Comparison of ENCODE assay signal across 15 cellular contexts in genomic region chr10:35392482-35393230, GRCh38.
"Had no signal": no experiment of that assay in that cellular context is flagged by ENCODE, and none has a peak within 500 bp of the region (broad histone marks: within the 10 kb centered on the region; RNA-seq: fewer than 3 reads in every experiment).

No MANE protein-coding gene starts in this region.

- H3K36me3 ChIP-seq: pancreas had no signal

- DNase-seq: activated CD4-positive, alpha-beta T cell treated with anti-CD3 and anti-CD28 coated beads, Interleukin-2, amount 10 ng/mL, durations not matched to agents 7 days and 5 days; activated CD4-positive, CD25-positive, alpha-beta regulatory T cell; activated effector memory CD4-positive, alpha-beta T cell treated with Interleukin-2 at 50 U/mL for 16 hours; anterior cingulate cortex; effector CD4-positive, alpha-beta T cell; mucosa of descending colon; pancreas; stimulated activated CD4-positive, alpha-beta T cell treated with anti-CD3 and anti-CD28 coated beads, Interleukin-12 subunit alpha, Interleukin-12 subunit beta, amount 100 ng/mL, for 4 hours; stimulated activated naive CD4-positive, alpha-beta T cell; T-cell had no signal

- H3K36me3 Mint-ChIP-seq: type B pancreatic cell had no signal

- H3K27ac Mint-ChIP-seq: activated CD4-positive, alpha-beta T cell treated with anti-CD3 and anti-CD28 coated beads, Interleukin-2, amount 10 ng/mL, durations not matched to agents 7 days and 5 days; activated naive CD8-positive, alpha-beta T cell; T-cell; type B pancreatic cell had no signal

- ATAC-seq: mucosa of descending colon, pancreas, T-cell had no signal

- H3K27me3 Mint-ChIP-seq: activated CD4-positive, alpha-beta T cell treated with anti-CD3 and anti-CD28 coated beads, Interleukin-2, amount 10 ng/mL, durations not matched to agents 7 days and 5 days; activated naive CD8-positive, alpha-beta T cell; T-cell; type B pancreatic cell had no signal

- H3K27ac ChIP-seq: coronary artery, epithelial cell of prostate, pancreas had no signal

- FAIRE-seq: pancreas had no signal

- H3K4me3 ChIP-seq: coronary artery, mucosa of descending colon, pancreas had no signal

- H3K27me3 ChIP-seq: pancreas had no signal

- H3K4me3 Mint-ChIP-seq: activated CD4-positive, alpha-beta T cell treated with anti-CD3 and anti-CD28 coated beads, Interleukin-2, amount 10 ng/mL, durations not matched to agents 7 days and 5 days; activated naive CD8-positive, alpha-beta T cell; neural crest cell; type B pancreatic cell had no signal

- H3K9me3 ChIP-seq: pancreas had no signal
